ENCODE assay signal across 9 cellular contexts in the genomic region with DNA sequence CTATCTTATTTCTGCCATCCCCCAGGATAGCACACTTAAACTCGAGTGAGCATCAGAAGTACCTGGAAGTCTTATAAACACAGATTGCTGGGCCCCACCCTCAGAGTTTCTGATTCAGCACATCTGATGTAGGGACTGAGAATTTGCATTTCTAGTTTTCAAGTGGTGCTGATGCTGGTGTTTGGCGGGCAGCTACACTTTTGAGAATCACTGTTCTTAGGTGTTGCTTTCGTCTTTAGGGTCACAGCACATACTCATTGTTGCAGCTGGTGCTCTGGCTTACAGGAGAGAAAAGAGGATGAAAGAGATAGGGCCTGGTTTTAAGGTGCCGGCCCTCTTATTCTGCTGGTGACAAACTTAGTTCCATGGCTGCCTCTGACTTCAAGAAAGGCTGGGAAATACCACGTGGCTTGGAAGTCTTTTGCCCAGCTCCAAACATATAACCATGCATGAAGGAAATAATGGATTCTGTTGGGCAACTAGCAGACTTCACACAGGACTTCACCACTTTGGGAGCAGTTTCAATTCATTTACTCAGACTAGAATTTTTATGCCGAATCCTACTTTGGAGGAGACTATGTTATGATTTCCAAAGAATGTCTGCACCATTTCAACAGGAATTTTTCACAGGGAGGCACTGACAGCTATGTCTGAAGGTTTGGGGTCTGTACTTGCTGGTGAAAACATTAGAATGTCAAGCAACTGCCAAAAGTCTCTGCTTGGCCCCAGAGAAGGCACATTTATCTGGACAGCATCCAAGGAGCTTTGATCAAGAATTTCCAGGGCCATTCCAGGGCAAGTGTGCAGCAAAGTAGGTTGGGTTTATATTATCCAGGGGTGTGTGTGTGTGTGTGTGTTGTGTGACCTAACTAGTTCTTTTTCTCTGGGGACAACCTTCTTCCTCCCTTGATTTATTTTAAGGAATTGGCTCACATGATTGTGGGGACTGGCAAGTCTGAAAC. TPM values are rescaled to one million over a fixed set of nuclear protein-coding genes. Genes with fewer than 3 reads are reported as not detected.
DNase-seq lines count a peak whose midpoint lies in the region; ATAC-seq lines count a peak whose summit lies in the region.
"Had no signal": no experiment of that assay in that cellular context is flagged by ENCODE, and none has a peak within 500 bp of the region (broad histone marks: within the 10 kb centered on the region; RNA-seq: fewer than 3 reads in every experiment).

No MANE protein-coding gene starts in this region.

- H3K27ac Mint-ChIP-seq in activated naive CD4-positive, alpha-beta T cell treated with anti-CD3 and anti-CD28 coated beads, Interleukin-2, amount 10 ng/mL, durations not matched to agents 7 days and 5 days = no peak overlapping the region
- no peak overlapping the region for H3K27ac Mint-ChIP-seq in activated CD4-positive, alpha-beta T cell treated with anti-CD3 and anti-CD28 coated beads, Interleukin-2, amount 10 ng/mL, durations not matched to agents 24 days and 14 days

- no peaks in the 10 kb centered on the region for H3K9me3 Mint-ChIP-seq in activated naive CD4-positive, alpha-beta T cell treated with anti-CD3 and anti-CD28 coated beads, Interleukin-2, amount 10 ng/mL, durations not matched to agents 7 days and 5 days
- H3K9me3 Mint-ChIP-seq in activated CD4-positive, alpha-beta T cell treated with anti-CD3 and anti-CD28 coated beads, Interleukin-2, amount 10 ng/mL, durations not matched to agents 24 days and 14 days = no peaks in the 10 kb centered on the region

- CTCF ChIA-PET in activated naive CD4-positive, alpha-beta T cell treated with anti-CD3 and anti-CD28 coated beads, Interleukin-2, amount 10 ng/mL, durations not matched to agents 7 days and 5 days (lab: Charles Lee) = interaction anchor here (0.7 to 1.1 kb wide), 2 partner anchors 16 to 76 kb away, joined by 3 read pairs; no protein-coding TSS in a partner anchor

- peaks cover 31% of the 10 kb centered on the region for H3K27me3 Mint-ChIP-seq in activated naive CD4-positive, alpha-beta T cell treated with anti-CD3 and anti-CD28 coated beads, Interleukin-2, amount 10 ng/mL, durations not matched to agents 7 days and 5 days
- H3K27me3 Mint-ChIP-seq in activated CD4-positive, alpha-beta T cell treated with anti-CD3 and anti-CD28 coated beads, Interleukin-2, amount 10 ng/mL, durations not matched to agents 24 days and 14 days = peaks cover 15% of the 10 kb centered on the region

- no peaks in the 10 kb centered on the region for H3K4me1 Mint-ChIP-seq in activated naive CD4-positive, alpha-beta T cell treated with anti-CD3 and anti-CD28 coated beads, Interleukin-2, amount 10 ng/mL, durations not matched to agents 7 days and 5 days
- no peaks in the 10 kb centered on the region for H3K4me1 Mint-ChIP-seq in activated CD4-positive, alpha-beta T cell treated with anti-CD3 and anti-CD28 coated beads, Interleukin-2, amount 10 ng/mL, durations not matched to agents 24 days and 14 days

- intact Hi-C loops in activated CD4-positive, alpha-beta T cell treated with anti-CD3 and anti-CD28 coated beads, Interleukin-2, amount 10 ng/mL, durations not matched to agents 24 days and 14 days (cut with micrococcal nuclease) = no loop called here

- peak; percentile 25 for DNase-seq in dermis blood vessel endothelial cell
- DNase-seq in renal cortical epithelial cell (ENCODE audit: low read depth) = peak; percentile 56
- DNase-seq in activated naive CD4-positive, alpha-beta T cell treated with anti-CD3 and anti-CD28 coated beads, Interleukin-2, amount 10 ng/mL, durations not matched to agents 7 days and 5 days = no peak
- no peak for DNase-seq in activated CD4-positive, CD25-positive, alpha-beta regulatory T cell (lab: John Stamatoyannopoulos, UW)
- DNase-seq in SHP77 (lab: John Stamatoyannopoulos, UW) = no peak
- no peak for DNase-seq in activated CD4-positive, alpha-beta T cell treated with anti-CD3 and anti-CD28 coated beads, Interleukin-2, amount 10 ng/mL, durations not matched to agents 24 days and 14 days
- DNase-seq: NCI-H2029 had no signal

- ATAC-seq in GM19351 (IDR thresholded peaks at IDR 0.05; ENCODE audit: unreplicated experiment) = peak; percentile 99
- ATAC-seq in HG03060 (IDR thresholded peaks at IDR 0.05; ENCODE audit: low read depth, unreplicated experiment) = peak; percentile 80

- no peaks in the 10 kb centered on the region for H3K36me3 Mint-ChIP-seq in activated naive CD4-positive, alpha-beta T cell treated with anti-CD3 and anti-CD28 coated beads, Interleukin-2, amount 10 ng/mL, durations not matched to agents 7 days and 5 days
- no peaks in the 10 kb centered on the region for H3K36me3 Mint-ChIP-seq in activated CD4-positive, alpha-beta T cell treated with anti-CD3 and anti-CD28 coated beads, Interleukin-2, amount 10 ng/mL, durations not matched to agents 24 days and 14 days (ENCODE audit: low read depth)

- H3K4me3 Mint-ChIP-seq in activated naive CD4-positive, alpha-beta T cell treated with anti-CD3 and anti-CD28 coated beads, Interleukin-2, amount 10 ng/mL, durations not matched to agents 7 days and 5 days = no peak overlapping the region
- no peak overlapping the region for H3K4me3 Mint-ChIP-seq in activated CD4-positive, alpha-beta T cell treated with anti-CD3 and anti-CD28 coated beads, Interleukin-2, amount 10 ng/mL, durations not matched to agents 24 days and 14 days

RNA-seq across cellular contexts. Expression of gene MINDY4, which starts 6.9 kb away (rescaled TPM):
- total RNA-seq in dermis blood vessel endothelial cell = 2.7 and 6.1 TPM in 2 replicates
- 3.3 and 8.8 TPM in 2 replicates for total RNA-seq in renal cortical epithelial cell
- total RNA-seq in activated CD4-positive, alpha-beta T cell treated with anti-CD3 and anti-CD28 coated beads, Interleukin-2, amount 10 ng/mL, durations not matched to agents 24 days and 14 days = 1.2 and 1.3 TPM in 2 replicates

RNA-seq across cellular contexts. Expression of gene INMT, which starts 12.4 kb away (rescaled TPM):
- 0.05 TPM in 1 of 2 replicates, not detected in the other for total RNA-seq in dermis blood vessel endothelial cell
- not detected in 2 replicates for total RNA-seq in renal cortical epithelial cell
- not detected in 2 replicates for total RNA-seq in activated CD4-positive, alpha-beta T cell treated with anti-CD3 and anti-CD28 coated beads, Interleukin-2, amount 10 ng/mL, durations not matched to agents 24 days and 14 days

Comparison
In these comparisons a context has a peak if more than half of its experiments do, and no peak if none do; other contexts are left out.
1. DNase-seq: peak in dermis blood vessel endothelial cell (single experiment) and renal cortical epithelial cell (single experiment); none in activated naive CD4-positive, alpha-beta T cell treated with anti-CD3 and anti-CD28 coated beads, Interleukin-2, amount 10 ng/mL, durations not matched to agents 7 days and 5 days (single experiment), activated CD4-positive, CD25-positive, alpha-beta regulatory T cell (0 of 4), SHP77 (0 of 2) and activated CD4-positive, alpha-beta T cell treated with anti-CD3 and anti-CD28 coated beads, Interleukin-2, amount 10 ng/mL, durations not matched to agents 24 days and 14 days (single experiment).